Comparison of ENCODE assay signal across 11 cellular contexts in genomic region chr13:29924951-29925350, GRCh38.
A peak's percentile ranks its signal among the peaks of the same experiment; 100 is the strongest.
DNase-seq lines count a peak whose midpoint lies in the region; ATAC-seq and TF ChIP-seq lines count a peak whose summit lies in the region.
"Had no signal": no experiment of that assay in that cellular context is flagged by ENCODE, and none has a peak within 500 bp of the region (broad histone marks: within the 10 kb centered on the region; RNA-seq: fewer than 3 reads in every experiment).

No MANE protein-coding gene starts in this region.

- H3K36me3 ChIP-seq in upper lobe of left lung, result no peaks in the 10 kb centered on the region
- H3K36me3 ChIP-seq in naive thymus-derived CD4-positive, alpha-beta T cell (ENCODE audit: control insufficient read depth in 2 of 3, insufficient read depth in 3 of 3, low read length in 3 of 3), result no peaks in the 10 kb centered on the region

- no peak for TF ChIP-seq CTCF in nephron (IDR thresholded peaks at IDR 0.05; ENCODE audit: unreplicated experiment in 3 of 3)
- no peak for TF ChIP-seq CTCF in upper lobe of left lung (IDR thresholded peaks at IDR 0.05)

- peak overlapping the region in 1 of 3 experiments; percentile 24 for H3K4me3 Mint-ChIP-seq in nephron
- no peak overlapping the region for H3K4me3 Mint-ChIP-seq in naive thymus-derived CD4-positive, alpha-beta T cell
- H3K4me3 Mint-ChIP-seq: activated naive CD8-positive, alpha-beta T cell treated with anti-CD3 and anti-CD28 coated beads, Interleukin-2, amount 50 U/mL, for 24 hours had no signal

- H3K4me3 ChIP-seq in upper lobe of left lung, result no peak overlapping the region
- no peak overlapping the region for H3K4me3 ChIP-seq in naive thymus-derived CD4-positive, alpha-beta T cell (ENCODE audit: low read length)

- TF ChIP-seq POLR2A in upper lobe of left lung (IDR thresholded peaks at IDR 0.05), result no peak

- ATAC-seq in upper lobe of left lung (ENCODE audit: low FRiP score in 2 of 2), result no peak
- ATAC-seq in naive thymus-derived CD4-positive, alpha-beta T cell, result no peak
- no peak for ATAC-seq in HG03432 (IDR thresholded peaks at IDR 0.05; ENCODE audit: unreplicated experiment)

- WGBS in upper lobe of left lung, 2 donors, result 68 to 81% methylated on average over 6 of the region's 6 CpGs

- peak overlapping the region; percentile 83 for H3K27ac ChIP-seq in epithelial cell of prostate
- H3K27ac ChIP-seq in upper lobe of left lung, result peak overlapping the region; percentile 77 to 85 (median 78)
- H3K27ac ChIP-seq in naive thymus-derived CD4-positive, alpha-beta T cell (ENCODE audit: low read depth, low read length), result no peak overlapping the region

- POLR2A ChIA-PET in naive thymus-derived CD4-positive, alpha-beta T cell (lab: Charles Lee), result interaction anchor here (0.7 to 2.1 kb wide), 2 partner anchors 11 to 75 kb away, joined by 3 to 10 read pairs; no protein-coding TSS in a partner anchor

- H3K9me3 ChIP-seq in upper lobe of left lung, result no peaks in the 10 kb centered on the region
- H3K9me3 ChIP-seq in naive thymus-derived CD4-positive, alpha-beta T cell (ENCODE audit: control insufficient read depth in 2 of 3, low read length in 3 of 3), result no peaks in the 10 kb centered on the region

- no peaks in the 10 kb centered on the region for H3K36me3 Mint-ChIP-seq in nephron (ENCODE audit: low read depth)
- H3K36me3 Mint-ChIP-seq in naive thymus-derived CD4-positive, alpha-beta T cell, result peaks cover 0 to 4% (median 0%) of the 10 kb centered on the region in 5 donors

- CTCF ChIA-PET in naive thymus-derived CD4-positive, alpha-beta T cell (lab: Charles Lee), result interaction anchor here (0.6 to 4.5 kb wide), 4 partner anchors 11 to 404 kb away, joined by 3 to 35 read pairs (median 3); no protein-coding TSS in a partner anchor

- TF ChIP-seq EP300 in upper lobe of left lung (IDR thresholded peaks at IDR 0.05), result no peak

- H3K27ac Mint-ChIP-seq in nephron, result peak overlapping the region; percentile 29 to 95 (median 76)
- H3K27ac Mint-ChIP-seq in naive thymus-derived CD4-positive, alpha-beta T cell, result peak overlapping the region in 2 of 9 donors; percentile 40 to 81
- H3K27ac Mint-ChIP-seq: activated naive CD8-positive, alpha-beta T cell treated with anti-CD3 and anti-CD28 coated beads, Interleukin-2, amount 50 U/mL, for 24 hours had no signal

- peaks cover 60% of the 10 kb centered on the region for H3K4me1 Mint-ChIP-seq in nephron
- H3K4me1 Mint-ChIP-seq in naive thymus-derived CD4-positive, alpha-beta T cell, result peaks cover 0 to 33% (median 13%) of the 10 kb centered on the region in 7 donors

- no peaks in the 10 kb centered on the region for H3K9me3 Mint-ChIP-seq in nephron
- peaks cover 0 to 1% (median 0%) of the 10 kb centered on the region in 11 donors for H3K9me3 Mint-ChIP-seq in naive thymus-derived CD4-positive, alpha-beta T cell
- H3K9me3 Mint-ChIP-seq: activated naive CD8-positive, alpha-beta T cell treated with anti-CD3 and anti-CD28 coated beads, Interleukin-2, amount 50 U/mL, for 24 hours had no signal

- H3K4me1 ChIP-seq in upper lobe of left lung, result peaks cover 16 to 31% (median 24%) of the 10 kb centered on the region in 4 donors
- no peaks in the 10 kb centered on the region for H3K4me1 ChIP-seq in naive thymus-derived CD4-positive, alpha-beta T cell (ENCODE audit: control insufficient read depth in 2 of 2, insufficient read depth in 2 of 2, low read length in 2 of 2)

- no peaks in the 10 kb centered on the region for H3K27me3 ChIP-seq in upper lobe of left lung
- H3K27me3 ChIP-seq in naive thymus-derived CD4-positive, alpha-beta T cell (ENCODE audit: control insufficient read depth in 2 of 2, insufficient read depth in 2 of 2, low read length in 2 of 2), result no peaks in the 10 kb centered on the region

- DNase-seq in NCI-H345 (lab: John Stamatoyannopoulos, UW) (peak; percentile 29), NCI-H345 treated with DMSO at 0.1 percent for 48 hours (lab: John Stamatoyannopoulos, UW; ENCODE audit: unreplicated experiment) (no peak), epithelial cell of prostate (ENCODE audit: low read depth, low spot score) (no peak), upper lobe of left lung (no peak), EL (no peak)
- no peak for DNase-seq in naive thymus-derived CD4-positive, alpha-beta T cell
- DNase-seq: activated naive CD8-positive, alpha-beta T cell treated with anti-CD3 and anti-CD28 coated beads, Interleukin-2, amount 50 U/mL, for 24 hours; DMS 273 treated with DMSO at 0.1 percent for 48 hours; effector CD4-positive, alpha-beta T cell had no signal

- intact Hi-C loops in naive thymus-derived CD4-positive, alpha-beta T cell (cut with micrococcal nuclease), result loop anchor here (1.0 to 5.0 kb wide), 2 partner anchors 76 to 153 kb away; no protein-coding TSS in a partner anchor

- peaks cover 4% of the 10 kb centered on the region for H3K27me3 Mint-ChIP-seq in nephron (ENCODE audit: low read depth)
- H3K27me3 Mint-ChIP-seq in naive thymus-derived CD4-positive, alpha-beta T cell, result peaks cover 0 to 6% (median 3%) of the 10 kb centered on the region in 5 donors
- H3K27me3 Mint-ChIP-seq: activated naive CD8-positive, alpha-beta T cell treated with anti-CD3 and anti-CD28 coated beads, Interleukin-2, amount 50 U/mL, for 24 hours had no signal
